In the genomic region with DNA sequence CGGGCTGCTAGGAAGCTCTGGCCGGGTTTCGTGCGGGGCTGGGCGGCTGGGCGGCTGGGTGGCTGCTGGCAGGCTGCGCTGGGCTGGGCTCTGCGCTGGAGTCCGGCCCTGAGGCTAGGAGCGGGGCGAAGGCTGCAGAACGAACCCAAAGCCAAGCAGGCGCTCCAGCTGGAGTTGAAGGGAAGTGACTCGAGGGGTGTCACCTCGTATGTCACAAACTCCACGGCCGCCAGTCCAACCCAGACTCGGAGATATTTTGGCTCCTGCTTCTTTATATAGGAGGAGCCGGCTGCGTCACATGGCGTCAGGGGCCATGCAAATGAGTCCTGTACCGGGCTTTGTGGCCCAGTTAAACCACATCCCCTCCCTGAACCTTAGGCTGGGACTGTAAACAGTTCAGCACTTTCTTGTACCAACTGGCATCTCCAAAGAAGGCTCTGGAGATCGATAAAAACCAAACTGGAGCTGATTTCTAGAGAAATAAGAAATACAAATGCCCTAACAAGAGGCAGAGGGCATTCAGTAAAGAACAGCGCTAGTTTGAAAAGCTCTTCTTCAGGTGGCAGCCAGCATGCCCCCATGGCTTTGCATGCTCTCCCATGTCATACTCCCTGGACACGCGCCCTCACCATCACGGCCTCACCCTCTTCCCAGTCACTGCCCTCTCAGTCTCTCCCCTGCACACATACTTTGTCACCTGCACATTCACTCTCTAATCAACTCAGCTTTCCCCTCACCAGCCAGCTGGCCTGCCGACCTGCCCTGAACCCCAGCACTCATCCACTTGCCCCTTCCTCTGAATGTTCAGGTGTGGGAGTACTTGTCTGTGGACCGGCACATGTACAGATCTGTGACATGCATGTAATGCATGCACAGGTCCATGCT, we compare ENCODE assay signal across 8 cellular contexts. TPM values are rescaled to one million over a fixed set of nuclear protein-coding genes. Genes with fewer than 3 reads are reported as not detected.
A peak's percentile ranks its signal among the peaks of the same experiment; 100 is the strongest.
DNase-seq lines count a peak whose midpoint lies in the region; ATAC-seq, FAIRE-seq and TF ChIP-seq lines count a peak whose summit lies in the region.

No MANE protein-coding gene starts in this region.

- DNase-seq in CD1c-positive myeloid dendritic cell (ENCODE audit: extremely low spot score), result peak; percentile 91
- DNase-seq in GM19240 (ENCODE audit: insufficient read length, low spot score), result peak; percentile 52
- DNase-seq in SIG-M5 treated with dmso at 0.1 percent for 504 hours (lab: John Stamatoyannopoulos, UW; ENCODE audit: unreplicated experiment), result peak; percentile 92
- DNase-seq in activated naive CD4-positive, alpha-beta T cell (lab: John Stamatoyannopoulos, UW), result peak; percentile 17 to 78 (median 58)
- peak; percentile 54 to 62 for DNase-seq in frontal cortex (ENCODE audit: low spot score in 2 of 2)
- DNase-seq in superior temporal gyrus (ENCODE audit: extremely low spot score), result peak; percentile 81

- H3K36me3 ChIP-seq in neutrophil, result peaks cover 41% of the 10 kb centered on the region

- H3K27ac ChIP-seq in neutrophil, result peak overlapping the region; percentile 99

- H3K4me3 ChIP-seq in neutrophil (ENCODE audit: low read depth in 1 of 2, low read length in 1 of 2), result peak overlapping the region; percentile 78 to 98

- TF ChIP-seq CTCF in neutrophil (IDR thresholded peaks at IDR 0.05), result peak; percentile 52

- peaks cover 44 to 59% of the 10 kb centered on the region in 2 experiments for H3K4me1 ChIP-seq in neutrophil (ENCODE audit: control insufficient read depth in 1 of 2, insufficient read depth in 1 of 2, low read depth in 1 of 2, low read length in 1 of 2)

- no peaks in the 10 kb centered on the region for H3K27me3 ChIP-seq in neutrophil

- H3K9me3 ChIP-seq in neutrophil, result no peaks in the 10 kb centered on the region

- ATAC-seq in HG03439 (IDR thresholded peaks at IDR 0.05; ENCODE audit: unreplicated experiment), result peak; percentile 78

- no peak for FAIRE-seq in frontal cortex (lab: Jason Lieb, UNC)

RNA-seq across cellular contexts. Expression of a gene that starts 58.5 kb away (rescaled TPM):
- 46.5 TPM for total RNA-seq in frontal cortex

Comparison
In these comparisons a context has a peak if more than half of its experiments do, and no peak if none do; other contexts are left out.
1. Peak in every context shown above with its lines: DNase-seq, ATAC-seq, H3K4me3 ChIP-seq and H3K27ac ChIP-seq.